12 cellular contexts compared by ENCODE assay signal in genomic region chr7:823639-824038, GRCh38. TPM values are rescaled to one million over a fixed set of nuclear protein-coding genes. Genes with fewer than 3 reads are reported as not detected.
DNase-seq lines count a peak whose midpoint lies in the region; ATAC-seq and TF ChIP-seq lines count a peak whose summit lies in the region.
"Had no signal": no experiment of that assay in that cellular context is flagged by ENCODE, and none has a peak within 500 bp of the region (broad histone marks: within the 10 kb centered on the region; RNA-seq: fewer than 3 reads in every experiment).

No MANE protein-coding gene starts in this region.

- intact Hi-C loops in left ventricle myocardium superior (cut with micrococcal nuclease) = loop anchor here (10.0 kb wide), 1 partner anchor 51 kb away; the partner anchor contains the start of gene GET4

- in situ Hi-C loops in brain microvascular endothelial cell (cut with HindIII; ENCODE audit: low pct_ligation_motif_present, low sequenced_read_pairs) = no loop called here

- TF ChIP-seq CTCF in cardiac muscle cell (IDR thresholded peaks at IDR 0.05; ENCODE audit: low read depth, low read length) (no peak), osteoblast (IDR thresholded peaks at IDR 0.05; ENCODE audit: extremely low read depth, low read depth, low read length) (no peak), brain microvascular endothelial cell (IDR thresholded peaks at IDR 0.05; ENCODE audit: low read depth, low read length, missing control alignments) (no peak)

- H3K36me3 ChIP-seq in cardiac muscle cell = no peaks in the 10 kb centered on the region
- peaks cover 7% of the 10 kb centered on the region for H3K36me3 ChIP-seq in osteoblast (ENCODE audit: insufficient read depth, low read length)
- H3K36me3 ChIP-seq in brain microvascular endothelial cell (replicated peaks) = no peaks in the 10 kb centered on the region

- H3K79me2 ChIP-seq in osteoblast (ENCODE audit: insufficient read depth, low read length) = peaks cover 95% of the 10 kb centered on the region

- no peak overlapping the region for H3K4me2 ChIP-seq in osteoblast (ENCODE audit: insufficient read depth, low read length)

- no peak overlapping the region for H3K4me3 ChIP-seq in cardiac muscle cell
- H3K4me3 ChIP-seq in osteoblast (ENCODE audit: insufficient read depth, low read length) = no peak overlapping the region
- no peak overlapping the region for H3K4me3 ChIP-seq in brain microvascular endothelial cell (ENCODE audit: low read depth, low read length)

- ATAC-seq in left ventricle myocardium superior (no peak), esophagus mucosa (peak; percentile 52), GM21717 (IDR thresholded peaks at IDR 0.05; ENCODE audit: unreplicated experiment) (no peak)
- ATAC-seq: activated T-helper 17 cell treated with anti-CD3 and anti-CD28 coated beads, Interleukin-2, amount 50 U/mL, for 72 hours had no signal

- H3K9me3 ChIP-seq in cardiac muscle cell (ENCODE audit: low read depth) (no peaks in the 10 kb centered on the region), osteoblast (ENCODE audit: low read depth, low read length) (no peaks in the 10 kb centered on the region)

- H3K27me3 ChIP-seq in cardiac muscle cell = no peaks in the 10 kb centered on the region
- H3K27me3 ChIP-seq in osteoblast (ENCODE audit: insufficient read depth, low read length) = no peaks in the 10 kb centered on the region
- H3K27me3 ChIP-seq in brain microvascular endothelial cell (replicated peaks) = no peaks in the 10 kb centered on the region

- H2AFZ ChIP-seq in osteoblast (ENCODE audit: low read length) = no peak overlapping the region

- H4K20me1 ChIP-seq in osteoblast (ENCODE audit: insufficient read depth, low read length) = peaks cover 27% of the 10 kb centered on the region

- H3K4me1 ChIP-seq in cardiac muscle cell (ENCODE audit: low read depth) (peaks cover 26% of the 10 kb centered on the region), osteoblast (ENCODE audit: insufficient read depth, low read length) (peaks cover 8% of the 10 kb centered on the region)

- peak overlapping the region; percentile 48 for H3K27ac ChIP-seq in cardiac muscle cell
- H3K27ac ChIP-seq in osteoblast (ENCODE audit: low read depth, low read length) = no peak overlapping the region
- H3K27ac ChIP-seq in brain microvascular endothelial cell = no peak overlapping the region

- DNase-seq in cardiac muscle cell (ENCODE audit: low read depth in 1 of 2, low spot score in 1 of 2) (no peak), left ventricle myocardium superior (no peak), osteoblast (ENCODE audit: insufficient read length, low spot score, missing footprints) (peak; percentile 26), brain microvascular endothelial cell (no peak), NOMO-1 treated with dmso at 0.1 percent for 144 hours (lab: John Stamatoyannopoulos, UW; ENCODE audit: unreplicated experiment) (no peak), mucosa of gallbladder (ENCODE audit: low spot score) (no peak)
- DNase-seq: activated CD4-positive, alpha-beta T cell treated with anti-CD3 and anti-CD28 coated beads for 1 hour; SHP77; stimulated activated CD4-positive, alpha-beta T cell treated with anti-CD3 and anti-CD28 coated beads, Interleukin-15, amount 100 ng/mL, for 24 hours had no signal

RNA-seq across cellular contexts. Expression of gene SUN1, which starts 8.6 kb away (rescaled TPM):
- total RNA-seq in cardiac muscle cell (172 and 188 TPM in 2 replicates), left ventricle myocardium superior (186 TPM), esophagus mucosa (63.0 TPM), osteoblast (109 and 126 TPM in 2 replicates), mucosa of gallbladder (126 TPM)
- polyA plus RNA-seq in cardiac muscle cell = 152 and 172 TPM in 2 replicates

RNA-seq across cellular contexts. Expression of gene GET4, which starts 52.7 kb away (rescaled TPM):
- total RNA-seq in cardiac muscle cell (45.3 and 55.0 TPM in 2 replicates), left ventricle myocardium superior (20.6 TPM), esophagus mucosa (21.6 TPM), osteoblast (17.7 and 18.9 TPM in 2 replicates), mucosa of gallbladder (37.5 TPM)
- polyA plus RNA-seq in cardiac muscle cell = 75.4 and 82.6 TPM in 2 replicates
